29 cellular contexts compared by ENCODE assay signal in genomic region chr17:50792132-50792531, GRCh38. TPM values are rescaled to one million over a fixed set of nuclear protein-coding genes. Genes with fewer than 3 reads are reported as not detected.
"Had no signal": no experiment of that assay in that cellular context is flagged by ENCODE, and none has a peak within 500 bp of the region (broad histone marks: within the 10 kb centered on the region; RNA-seq: fewer than 3 reads in every experiment).

No MANE protein-coding gene starts in this region.

- H3K27ac ChIP-seq: ascending aorta, cardiac muscle cell, VCaP had no signal

- H3K4me1 ChIP-seq: ascending aorta had no signal

- H3K9me3 ChIP-seq: ascending aorta had no signal

- H3K27me3 ChIP-seq: ascending aorta, cardiac muscle cell had no signal

- ATAC-seq: activated CD8-positive, alpha-beta T cell treated with anti-CD3 and anti-CD28 coated beads for 36 hours; activated naive CD8-positive, alpha-beta T cell treated with anti-CD3 and anti-CD28 coated beads, Interleukin-2, amount 50 U/mL, for 24 hours; activated T-cell treated with anti-CD3 and anti-CD28 coated beads, Interleukin-2, amount 50 U/mL, for 4 hours; activated T-cell treated with anti-CD3 and anti-CD28 coated beads, Interleukin-2, amount 50 U/mL, for 72 hours; activated T-helper 17 cell treated with anti-CD3 and anti-CD28 coated beads, Interleukin-2, amount 50 U/mL, for 72 hours had no signal

- H3K36me3 ChIP-seq: ascending aorta, cardiac muscle cell had no signal

- H3K4me3 ChIP-seq: ascending aorta, cardiac muscle cell had no signal

- DNase-seq: activated B cell treated with CpG ODN at 0.5 μM for 24 hours; activated CD4-positive, alpha-beta memory T cell treated with anti-CD3 and anti-CD28 coated beads for 36 hours; activated CD4-positive, alpha-beta T cell treated with anti-CD3 and anti-CD28 coated beads for 4 hours; activated CD4-positive, alpha-beta T cell treated with anti-CD3 and anti-CD28 coated beads, Interleukin-2, amount 10 ng/mL, durations not matched to agents 24 days and 14 days; activated CD4-positive, alpha-beta T cell treated with anti-CD3 and anti-CD28 coated beads, Interleukin-2, amount 50 U/mL, for 1 hour; activated CD4-positive, alpha-beta T cell treated with anti-CD3 and anti-CD28 coated beads, Interleukin-2, amount 50 U/mL, for 4 hours; activated CD4-positive, CD25-positive, alpha-beta regulatory T cell treated with anti-CD3 and anti-CD28 coated beads, Interleukin-2, amount 50 U/mL, for 72 hours; activated CD8-positive, alpha-beta memory T cell treated with anti-CD3 and anti-CD28 coated beads, Interleukin-2, amount 50 U/mL, for 4 hours; activated CD8-positive, alpha-beta T cell treated with anti-CD3 and anti-CD28 coated beads for 36 hours; activated effector memory CD4-positive, alpha-beta T cell treated with anti-CD3 and anti-CD28 coated beads, Interleukin-2, amount 50 U/mL, for 16 hours; activated gamma-delta T cell treated with Interleukin-2 at 50 U/mL for 16 hours; activated naive CD4-positive, alpha-beta T cell treated with anti-CD3 and anti-CD28 coated beads, Interleukin-2, amount 10 ng/mL, durations not matched to agents 7 days and 5 days; activated naive CD4-positive, alpha-beta T cell treated with Interleukin-2 at 50 U/mL for 16 hours; activated naive CD8-positive, alpha-beta T cell treated with anti-CD3 and anti-CD28 coated beads, Interleukin-2, amount 10 ng/mL, durations not matched to agents 7 days and 5 days; activated naive CD8-positive, alpha-beta T cell treated with anti-CD3 and anti-CD28 coated beads, Interleukin-2, amount 50 U/mL, for 24 hours; activated T-cell treated with anti-CD3 and anti-CD28 coated beads for 4 hours; activated T-cell treated with anti-CD3 and anti-CD28 coated beads, Interleukin-2, amount 50 U/mL, for 1 hour; activated T-cell treated with anti-CD3 and anti-CD28 coated beads, Interleukin-2, amount 50 U/mL, for 4 hours; activated T-cell treated with anti-CD3 and anti-CD28 coated beads, Interleukin-2, amount 50 U/mL, for 72 hours; amygdala; anterior cingulate cortex; caudate nucleus; T-helper 1 cell; T-helper 2 cell; T-helper 9 cell had no signal

RNA-seq across cellular contexts. Expression of gene ANKRD40CL, which starts 24.8 kb away (rescaled TPM):
- polyA plus RNA-seq: cardiac muscle cell had no signal
